Comparison of ENCODE assay signal across 8 cellular contexts in the genomic region with DNA sequence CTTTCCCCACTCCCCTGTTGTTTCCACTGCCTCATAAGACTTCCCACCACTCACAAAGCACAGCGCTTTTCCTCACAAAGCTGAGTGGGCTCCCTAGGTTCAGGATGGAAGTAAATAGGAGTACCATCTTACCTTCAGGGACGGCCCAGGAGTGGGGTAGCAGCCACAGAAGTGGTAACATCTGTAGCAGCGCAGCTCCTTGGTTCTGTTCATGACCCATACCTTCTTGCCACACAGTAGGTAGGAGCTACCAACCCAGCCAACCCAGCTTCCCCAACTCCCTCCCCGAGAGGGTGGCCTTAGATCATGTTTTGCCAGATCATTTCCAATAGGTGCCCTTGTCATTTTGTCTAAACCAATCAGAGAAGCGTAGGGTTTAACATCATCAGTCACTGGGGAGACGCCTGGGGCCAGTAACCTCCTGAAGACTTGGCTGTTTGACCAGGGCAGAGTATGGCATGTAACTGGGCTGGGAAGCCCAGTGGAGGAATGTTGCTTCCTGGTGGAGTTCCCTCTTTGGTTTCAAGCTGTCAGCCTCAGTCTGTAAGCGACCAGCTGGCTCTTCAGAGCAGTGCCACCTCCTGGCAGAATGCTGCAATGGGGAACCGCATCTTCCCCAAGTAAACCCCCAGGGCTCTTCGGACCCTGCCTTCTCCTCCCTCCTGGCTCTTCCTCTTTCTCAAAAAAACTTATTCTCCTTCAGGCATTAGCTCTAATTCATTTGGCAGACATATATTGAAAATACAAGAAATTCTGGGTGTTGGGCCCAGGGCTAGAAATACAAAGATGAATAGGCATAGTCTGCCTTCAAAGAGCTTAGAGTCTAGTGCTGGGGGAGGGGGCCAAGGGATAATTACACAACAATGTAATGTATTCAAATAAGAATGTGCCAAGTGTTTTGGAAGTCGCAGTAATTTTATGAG. TPM values are rescaled to one million over a fixed set of nuclear protein-coding genes. Genes with fewer than 3 reads are reported as not detected.
DNase-seq lines count a peak whose midpoint lies in the region; ATAC-seq and TF ChIP-seq lines count a peak whose summit lies in the region.

A gene (minus strand): TSS at position 281 of the 923 bp plus-strand sequence. CDS start 61 bp downstream, at position 220.

- H3K79me2 ChIP-seq in SU-DHL-6 (ENCODE audit: insufficient read depth, low read length), result peaks cover 44% of the 10 kb centered on the region

- H3K4me3 ChIP-seq in SU-DHL-6 (ENCODE audit: insufficient read depth, low read length, poor library complexity, severe bottlenecking) (peak within 1 kb of the TSS; percentile 70), adrenal gland (peak within 1 kb of the TSS in 2 of 4 donors; percentile 20 to 45)

- peak; percentile 76 for DNase-seq in GF-D8 (lab: John Stamatoyannopoulos, UW)
- peak; percentile 42 for DNase-seq in HuH-7 (ENCODE audit: low spot score)
- DNase-seq in adrenal gland, result peak; percentile 87 to 97 (median 95)
- DNase-seq in cardiac septum (ENCODE audit: low spot score), result peak; percentile 91
- peak; percentile 17 to 92 (median 63) for DNase-seq in posterior cingulate gyrus
- no peak for DNase-seq in 8988T

- peak within 1 kb of the TSS; percentile 65 for H3K9ac ChIP-seq in SU-DHL-6 (ENCODE audit: low read length)

- peak; percentile 85 for ATAC-seq in GM21619 (IDR thresholded peaks at IDR 0.05; ENCODE audit: unreplicated experiment)

- H3K27me3 ChIP-seq in SU-DHL-6 (ENCODE audit: low read length) (no peaks in the 10 kb centered on the region), adrenal gland (no peaks in the 10 kb centered on the region)

- H3F3A ChIP-seq in SU-DHL-6 (ENCODE audit: insufficient read depth), result peaks cover 57% of the 10 kb centered on the region

- H3K4me1 ChIP-seq in adrenal gland (replicated peaks in 1 of 2), result peaks cover 0 to 19% of the 10 kb centered on the region in 2 donors

- 32 to 41% (median 38%) methylated on average over 10 of the region's 10 CpGs for WGBS in adrenal gland, 4 donors

- TF ChIP-seq CTCF in SU-DHL-6 (IDR thresholded peaks at IDR 0.05; ENCODE audit: insufficient read depth, low read length, poor library complexity, severe bottlenecking), result peak; percentile 93
- TF ChIP-seq CTCF in adrenal gland (IDR thresholded peaks at IDR 0.05), result peak; percentile 60 to 91 (median 80)

- H3K9me3 ChIP-seq in SU-DHL-6 (ENCODE audit: insufficient read depth, low read length), result no peaks in the 10 kb centered on the region
- no peaks in the 10 kb centered on the region for H3K9me3 ChIP-seq in adrenal gland (replicated peaks in 1 of 3)

- H3K36me3 ChIP-seq in SU-DHL-6 (ENCODE audit: low read length) (no peaks in the 10 kb centered on the region), adrenal gland (replicated peaks in 1 of 2) (no peaks in the 10 kb centered on the region)

- H3K27ac ChIP-seq in SU-DHL-6 (ENCODE audit: low read depth, low read length) (peak within 1 kb of the TSS; percentile 75), adrenal gland (peak within 1 kb of the TSS in 4 of 5 donors; percentile 46 to 89 (median 74))

- peak within 1 kb of the TSS; percentile 72 for H3K4me2 ChIP-seq in SU-DHL-6 (ENCODE audit: low read depth, low read length, poor library complexity, severe bottlenecking)

- no peaks in the 10 kb centered on the region for H4K20me1 ChIP-seq in SU-DHL-6 (ENCODE audit: low read depth, low read length)

- H2AFZ ChIP-seq in SU-DHL-6 (ENCODE audit: low read depth, low read length, severe bottlenecking), result peak within 1 kb of the TSS; percentile 21

- no peaks in the 10 kb centered on the region for H3K9me2 ChIP-seq in SU-DHL-6 (replicated peaks; ENCODE audit: insufficient read depth, low read length)

- peak; percentile 89 to 94 for TF ChIP-seq POLR2A in adrenal gland (IDR thresholded peaks at IDR 0.05)

- intact Hi-C loops in adrenal gland (cut with DNase I) (no loop called here), cardiac septum (cut with DNase I) (loop anchor here (2.0 to 5.0 kb wide), 2 partner anchors 34 to 58 kb away; no protein-coding TSS in a partner anchor), posterior cingulate gyrus (cut with DNase I) (no loop called here)

RNA-seq across cellular contexts. Expression of the gene that starts here (rescaled TPM):
- total RNA-seq in adrenal gland (100 to 1,000 TPM in 5 of 8 donors, 10 to 100 TPM in 3; 40.3 to 269 (median 140) TPM), cardiac septum (13.7 TPM)
- polyA plus RNA-seq in adrenal gland, result 100 to 1,000 TPM in 2 of 3 donors, 10 to 100 TPM in 1; 87.5 to 138 (median 108) TPM
